11 cellular contexts compared by ENCODE assay signal in genomic region chr19:50820549-50821247, GRCh38. TPM values are rescaled to one million over a fixed set of nuclear protein-coding genes. Genes with fewer than 3 reads are reported as not detected.
DNase-seq lines count a peak whose midpoint lies in the region; ATAC-seq and TF ChIP-seq lines count a peak whose summit lies in the region.
"Had no signal": no experiment of that assay in that cellular context is flagged by ENCODE, and none has a peak within 500 bp of the region (broad histone marks: within the 10 kb centered on the region; RNA-seq: fewer than 3 reads in every experiment).

No MANE protein-coding gene starts in this region.

- TF ChIP-seq CTCF in tibial nerve (IDR thresholded peaks at IDR 0.05), result no peak

- peaks cover 30% of the 10 kb centered on the region for H3K4me1 Mint-ChIP-seq in activated T-helper 17 cell treated with anti-CD3 and anti-CD28 coated beads, Interleukin-2, amount 50 U/mL, for 72 hours

- no peaks in the 10 kb centered on the region for H3K9me3 Mint-ChIP-seq in activated T-helper 17 cell treated with anti-CD3 and anti-CD28 coated beads, Interleukin-2, amount 50 U/mL, for 72 hours

- TF ChIP-seq POLR2A in tibial nerve (IDR thresholded peaks at IDR 0.05), result no peak

- DNase-seq in DMS153 (lab: John Stamatoyannopoulos, UW), result peak; percentile 6
- DNase-seq in H7, result peak; percentile 82
- DNase-seq in DMS 273 treated with DMSO at 0.1 percent for 48 hours (lab: John Stamatoyannopoulos, UW), result no peak
- DNase-seq in NCI-H345 (lab: John Stamatoyannopoulos, UW), result no peak
- DNase-seq in tibial nerve (ENCODE audit: low spot score in 2 of 2), result no peak

- H3K27ac ChIP-seq in mucosa of rectum (ENCODE audit: low read depth in 2 of 2, low read length in 2 of 2) (peak overlapping the region; percentile 80 to 89), tibial nerve (no peak overlapping the region)

- no peak for ATAC-seq in activated T-helper 17 cell treated with anti-CD3 and anti-CD28 coated beads, Interleukin-2, amount 50 U/mL, for 72 hours (replicated peaks)
- ATAC-seq in HG03432 (IDR thresholded peaks at IDR 0.05; ENCODE audit: unreplicated experiment), result no peak

- H3K9me3 ChIP-seq in mucosa of rectum (ENCODE audit: control insufficient read depth in 2 of 2, low read length in 2 of 2) (no peaks in the 10 kb centered on the region), tibial nerve (no peaks in the 10 kb centered on the region)

- H3K36me3 Mint-ChIP-seq in activated T-helper 17 cell treated with anti-CD3 and anti-CD28 coated beads, Interleukin-2, amount 50 U/mL, for 72 hours (ENCODE audit: low read depth), result no peaks in the 10 kb centered on the region

- H3K27me3 ChIP-seq in H7 (ENCODE audit: control insufficient read depth, insufficient read depth, low read length), result peaks cover 49% of the 10 kb centered on the region
- H3K27me3 ChIP-seq in mucosa of rectum (ENCODE audit: control insufficient read depth in 2 of 2, insufficient read depth in 2 of 2, low read length in 2 of 2), result peaks cover 8 to 12% of the 10 kb centered on the region in 2 donors
- H3K27me3 ChIP-seq in tibial nerve, result peaks cover 0 to 83% of the 10 kb centered on the region in 2 donors

- peak overlapping the region; percentile 61 for H3K4me3 Mint-ChIP-seq in activated T-helper 17 cell treated with anti-CD3 and anti-CD28 coated beads, Interleukin-2, amount 50 U/mL, for 72 hours

- WGBS in tibial nerve, 2 donors, result 4 to 5% methylated on average over 20 to 21 of the region's 21 CpGs

- peak overlapping the region; percentile 62 for H3K27ac Mint-ChIP-seq in activated T-helper 17 cell treated with anti-CD3 and anti-CD28 coated beads, Interleukin-2, amount 50 U/mL, for 72 hours

- H3K9ac ChIP-seq in mucosa of rectum (ENCODE audit: low read depth in 1 of 2, low read length in 2 of 2), result peak overlapping the region; percentile 68 to 79

- H3K4me1 ChIP-seq in mucosa of rectum (ENCODE audit: control insufficient read depth in 2 of 2, insufficient read depth in 2 of 2, low read length in 2 of 2) (peaks cover 24 to 55% of the 10 kb centered on the region in 2 donors), tibial nerve (peaks cover 0 to 20% (median 2%) of the 10 kb centered on the region in 4 donors)

- TF ChIP-seq EP300 in tibial nerve (IDR thresholded peaks at IDR 0.05), result no peak

- peaks cover 52% of the 10 kb centered on the region for H3K27me3 Mint-ChIP-seq in activated T-helper 17 cell treated with anti-CD3 and anti-CD28 coated beads, Interleukin-2, amount 50 U/mL, for 72 hours

- H3K4me3 ChIP-seq in H7 (ENCODE audit: insufficient read depth, low read depth, low read length), result peak overlapping the region; percentile 27; the same call in 1 of the 2 replicates
- peak overlapping the region; percentile 63 to 70 for H3K4me3 ChIP-seq in mucosa of rectum (ENCODE audit: low read length in 2 of 2)
- no peak overlapping the region for H3K4me3 ChIP-seq in tibial nerve

- H3K36me3 ChIP-seq in H7 (replicated peaks; ENCODE audit: control insufficient read depth, insufficient read depth, low read length), result no peaks in the 10 kb centered on the region
- no peaks in the 10 kb centered on the region for H3K36me3 ChIP-seq in mucosa of rectum (ENCODE audit: control insufficient read depth in 2 of 2, insufficient read depth in 2 of 2, low read length in 2 of 2)
- no peaks in the 10 kb centered on the region for H3K36me3 ChIP-seq in tibial nerve

RNA-seq across cellular contexts. Expression of gene KLK1, which starts 2.9 kb away (rescaled TPM):
- total RNA-seq in H7 (2014; rRNA removed; shearing (Covaris generic)), result not detected in 2 replicates
- total RNA-seq in activated T-helper 17 cell treated with anti-CD3 and anti-CD28 coated beads, Interleukin-2, amount 50 U/mL, for 72 hours, result 1 to 10 TPM in 1 of 2 donors, under 1 TPM in 1; 0.39 to 2.0 TPM
- total RNA-seq in tibial nerve, result 1 to 10 TPM in 2 of 4 donors, under 1 TPM in 1, not detected in 1; 0.78 to 1.8 (median 1.5) TPM
- total RNA-seq: fibroblast of lung had no signal

RNA-seq across cellular contexts. Expression of gene KLK15, which starts 12.7 kb away (rescaled TPM):
- total RNA-seq in H7 (2014; rRNA removed; shearing (Covaris generic)), result not detected in 2 replicates
- total RNA-seq in activated T-helper 17 cell treated with anti-CD3 and anti-CD28 coated beads, Interleukin-2, amount 50 U/mL, for 72 hours, result not detected
- total RNA-seq in tibial nerve, result not detected
- total RNA-seq: fibroblast of lung, NCI-H460, neural crest cell had no signal

RNA-seq across cellular contexts. Expression of gene ACP4, which starts 30.5 kb away (rescaled TPM):
- total RNA-seq in H7 (2014; rRNA removed; shearing (Covaris generic)), result not detected in 2 replicates
- not detected for total RNA-seq in activated T-helper 17 cell treated with anti-CD3 and anti-CD28 coated beads, Interleukin-2, amount 50 U/mL, for 72 hours
- not detected for total RNA-seq in tibial nerve
- total RNA-seq: fibroblast of lung, NCI-H460, neural crest cell had no signal

RNA-seq across cellular contexts. Expression of gene KLK3, which starts 34.0 kb away (rescaled TPM):
- not detected in 2 replicates for total RNA-seq in H7 (2014; rRNA removed; shearing (Covaris generic))
- total RNA-seq in activated T-helper 17 cell treated with anti-CD3 and anti-CD28 coated beads, Interleukin-2, amount 50 U/mL, for 72 hours, result not detected
- total RNA-seq in tibial nerve, result not detected
- total RNA-seq: fibroblast of lung, NCI-H460, neural crest cell had no signal

RNA-seq across cellular contexts. Expression of gene GPR32, which starts 50.4 kb away (rescaled TPM):
- total RNA-seq in H7 (2014; rRNA removed; shearing (Covaris generic)), result not detected in 2 replicates
- total RNA-seq in activated T-helper 17 cell treated with anti-CD3 and anti-CD28 coated beads, Interleukin-2, amount 50 U/mL, for 72 hours, result not detected
- not detected for total RNA-seq in tibial nerve
- total RNA-seq: fibroblast of lung, NCI-H460, neural crest cell had no signal

Comparison
In these comparisons a context has a peak if more than half of its experiments do, and no peak if none do; other contexts are left out.
1. DNase-seq: peak in DMS153 (single experiment) and H7 (single experiment); none in DMS 273 treated with DMSO at 0.1 percent for 48 hours (single experiment), NCI-H345 (single experiment) and tibial nerve (0 of 2).
2. H3K4me3 ChIP-seq: peak in H7 (single experiment) and mucosa of rectum (2 of 2); none in tibial nerve (0 of 4).
3. H3K27ac ChIP-seq: peak in mucosa of rectum (2 of 2); none in tibial nerve (0 of 4).